ENCODE assay signal across 10 cellular contexts in genomic region chr2:120939595-120940318, GRCh38.
DNase-seq lines count a peak whose midpoint lies in the region; ATAC-seq, FAIRE-seq and TF ChIP-seq lines count a peak whose summit lies in the region.
"Had no signal": no experiment of that assay in that cellular context is flagged by ENCODE, and none has a peak within 500 bp of the region (broad histone marks: within the 10 kb centered on the region; RNA-seq: fewer than 3 reads in every experiment).

No MANE protein-coding gene starts in this region.

- no peaks in the 10 kb centered on the region for H3K27me3 ChIP-seq in adipocyte (replicated peaks; ENCODE audit: control insufficient read depth, insufficient read depth, low read length)
- no peaks in the 10 kb centered on the region for H3K27me3 ChIP-seq in suprapubic skin

- no peak overlapping the region for H3K9ac ChIP-seq in adipocyte (ENCODE audit: low read length)

- H3K4me3 ChIP-seq in adipocyte (ENCODE audit: low read length) (no peak overlapping the region), suprapubic skin (no peak overlapping the region)

- intact Hi-C loops in left ventricle myocardium superior (cut with micrococcal nuclease) = no loop called here
- intact Hi-C loops in cardiac septum (cut with DNase I) = no loop called here

- peak; percentile 86 for FAIRE-seq in urothelium cell line (lab: Jason Lieb, UNC)

- DNase-seq in left ventricle myocardium superior (no peak), cardiac septum (ENCODE audit: low spot score) (no peak), adipocyte (ENCODE audit: low read depth) (peak; percentile 92), hepatic stellate cell (ENCODE audit: low spot score) (peak; percentile 75), urothelium cell line (ENCODE audit: low spot score) (peak; percentile 56), CD1c-positive myeloid dendritic cell (ENCODE audit: extremely low spot score) (no peak), putamen (ENCODE audit: low spot score) (no peak), suprapubic skin (ENCODE audit: low spot score in 2 of 2) (no peak)
- DNase-seq: activated T-cell treated with anti-CD3 and anti-CD28 coated beads, Interleukin-2, amount 50 U/mL, for 48 hours; naive B cell had no signal

- H3K27ac ChIP-seq in suprapubic skin = no peak overlapping the region

- TF ChIP-seq CTCF in suprapubic skin (IDR thresholded peaks at IDR 0.05) = no peak

- H3K9me3 ChIP-seq in adipocyte (ENCODE audit: control insufficient read depth, low read length) = no peaks in the 10 kb centered on the region
- no peaks in the 10 kb centered on the region for H3K9me3 ChIP-seq in suprapubic skin

- TF ChIP-seq EP300 in suprapubic skin (IDR thresholded peaks at IDR 0.05) = no peak

- TF ChIP-seq POLR2A in suprapubic skin (IDR thresholded peaks at IDR 0.05) = no peak

- peak; percentile 39 for ATAC-seq in left ventricle myocardium superior

- no peaks in the 10 kb centered on the region for H3K36me3 ChIP-seq in adipocyte (ENCODE audit: control insufficient read depth, insufficient read depth, low read length, severe bottlenecking)
- H3K36me3 ChIP-seq in suprapubic skin = no peaks in the 10 kb centered on the region

- peaks cover 48% of the 10 kb centered on the region for H3K4me1 ChIP-seq in adipocyte (ENCODE audit: control insufficient read depth, insufficient read depth, low read length)
- H3K4me1 ChIP-seq in suprapubic skin = peaks cover 15% of the 10 kb centered on the region

- 71% methylated on average over 9 of the region's 9 CpGs for WGBS in suprapubic skin

Comparison
In these comparisons a context has a peak if more than half of its experiments do, and no peak if none do; other contexts are left out.
1. DNase-seq: peak in adipocyte (single experiment), hepatic stellate cell (single experiment) and urothelium cell line (single experiment); none in left ventricle myocardium superior (single experiment), cardiac septum (single experiment), CD1c-positive myeloid dendritic cell (single experiment), putamen (single experiment) and suprapubic skin (0 of 2).